Comparison of ENCODE assay signal across 8 cellular contexts in the genomic region with DNA sequence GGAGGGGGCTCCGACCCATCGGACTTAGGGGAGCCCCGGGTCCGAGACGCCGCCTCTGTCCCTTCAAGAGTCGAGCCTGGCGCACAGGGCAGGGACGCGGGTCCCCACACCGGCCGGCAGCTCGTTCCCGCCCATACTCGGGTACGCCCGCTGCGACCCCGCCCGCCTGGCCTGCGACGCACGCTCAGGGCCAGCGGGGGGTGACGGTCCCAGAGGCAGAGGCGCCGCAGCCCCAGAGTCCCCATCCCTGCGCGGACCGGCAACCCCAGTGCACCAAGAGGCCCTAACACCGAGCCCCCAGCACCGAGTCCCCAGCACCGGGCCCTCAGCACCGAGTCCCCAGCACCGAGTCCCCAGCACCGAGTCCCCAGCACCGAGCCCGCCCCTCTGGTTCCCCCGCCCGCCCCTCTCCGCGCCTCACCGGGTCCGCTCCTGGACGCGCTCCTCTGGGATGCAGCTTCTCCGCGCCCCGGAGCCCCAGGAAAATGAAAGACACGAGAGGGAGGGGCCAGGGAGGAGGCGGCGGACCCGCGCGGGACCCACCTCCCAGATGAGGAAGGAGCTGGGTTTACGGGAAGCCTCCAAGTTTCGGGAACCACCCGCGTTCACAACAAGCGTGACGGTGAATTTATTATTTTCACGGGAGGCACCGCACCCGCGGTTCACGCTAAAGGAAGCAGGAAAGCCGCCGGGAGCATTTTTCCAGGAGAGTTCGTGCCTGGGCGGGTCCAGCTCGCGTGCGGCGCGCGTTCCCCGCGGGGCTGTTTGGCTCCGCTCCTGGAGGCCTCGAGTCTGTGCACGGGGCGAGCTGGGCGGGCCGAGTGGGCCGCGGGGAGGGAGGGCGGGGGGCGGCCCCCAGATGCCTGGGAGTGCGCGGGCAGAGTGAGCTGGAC. TPM values are rescaled to one million over a fixed set of nuclear protein-coding genes. Genes with fewer than 3 reads are reported as not detected.
DNase-seq lines count a peak whose midpoint lies in the region; ATAC-seq, FAIRE-seq and TF ChIP-seq lines count a peak whose summit lies in the region.

A gene (minus strand): TSS at position 488 of the 893 bp plus-strand sequence. CDS start 6,526 bp downstream, outside the sequence.

- no peaks in the 10 kb centered on the region for H3K9me3 ChIP-seq in Karpas-422 (ENCODE audit: low read length)
- H3K9me3 ChIP-seq in K562 (replicated peaks; ENCODE audit: control insufficient read depth, insufficient read depth, low read depth, low read length) = no peaks in the 10 kb centered on the region
- H3K9me3 ChIP-seq in HAP-1 = no peaks in the 10 kb centered on the region

- BruUV-seq in K562 (replicated peaks; lab: Mats Ljungman, UMichigan) = no TSS peak

- H3K9ac ChIP-seq in Karpas-422 (ENCODE audit: low read length) = no peak within 1 kb of the TSS
- peak within 1 kb of the TSS; percentile 83 to 92 for H3K9ac ChIP-seq in K562 (ENCODE audit: insufficient read depth in 1 of 2, low read depth in 2 of 2, low read length in 2 of 2)

- H2AFZ ChIP-seq in Karpas-422 (ENCODE audit: low read length) = no peak within 1 kb of the TSS
- peak within 1 kb of the TSS; percentile 78 for H2AFZ ChIP-seq in K562 (ENCODE audit: low read depth, low read length)

- CTCF ChIA-PET in K562 (lab: Yijun Ruan, JAX; ENCODE audit: low intra/inter-chr PET ratio) = no interaction called here

- no peaks in the 10 kb centered on the region for H3K9me2 ChIP-seq in Karpas-422 (replicated peaks; ENCODE audit: insufficient read depth, low read length)

- ATAC-seq in K562 (no peak), GM18858 (IDR thresholded peaks at IDR 0.05; ENCODE audit: unreplicated experiment) (no peak), GM21367 (IDR thresholded peaks at IDR 0.05; ENCODE audit: unreplicated experiment) (no peak)

- H3K79me2 ChIP-seq in Karpas-422 (ENCODE audit: low read length) (no peaks in the 10 kb centered on the region), K562 (ENCODE audit: control insufficient read depth, insufficient read depth, low read length) (peaks cover 11% of the 10 kb centered on the region; the same call in 2 of the 3 replicates)

- intact Hi-C loops in K562 (cut with micrococcal nuclease) = no loop called here

- H3K4me3 ChIP-seq in AG09309 (ENCODE audit: control insufficient read depth, low read depth, low read length) = peak within 1 kb of the TSS; percentile 63
- peak within 1 kb of the TSS; percentile 6; the same call in 1 of the 2 replicates for H3K4me3 ChIP-seq in Karpas-422 (ENCODE audit: low read length)
- peak within 1 kb of the TSS; percentile 31 for H3K4me3 ChIP-seq in K562
- H3K4me3 ChIP-seq in kidney epithelial cell (ENCODE audit: low read depth, low read length) = peak within 1 kb of the TSS; percentile 29
- H3K4me3 ChIP-seq in HAP-1 = no peak within 1 kb of the TSS

- H3K9me1 ChIP-seq in K562 (ENCODE audit: control insufficient read depth, insufficient read depth, low read length) = no peaks in the 10 kb centered on the region

- TF ChIP-seq CTCF in AG09309 (IDR thresholded peaks at IDR 0.05; ENCODE audit: control insufficient read depth, insufficient read depth, low read depth, low read length, missing control alignments) (no peak), K562 (IDR thresholded peaks at IDR 0.05 in 2 of 3, conservative IDR thresholded peaks at IDR 0.05 in 1 of 3; ENCODE audit: insufficient read depth in 2 of 3, low read depth in 1 of 3, low read length in 3 of 3) (no peak), kidney epithelial cell (IDR thresholded peaks at IDR 0.05; ENCODE audit: insufficient read depth, low read length, poor library complexity, severe bottlenecking) (no peak)

- H3K27me3 ChIP-seq in Karpas-422 (ENCODE audit: low read length) (no peaks in the 10 kb centered on the region), K562 (ENCODE audit: control insufficient read depth in 2 of 2, insufficient read depth in 2 of 2, low read length in 2 of 2) (no peaks in the 10 kb centered on the region), kidney epithelial cell (ENCODE audit: control insufficient read depth, insufficient read depth, low read length) (peaks cover 19% of the 10 kb centered on the region), HAP-1 (ENCODE audit: low read depth) (no peaks in the 10 kb centered on the region)

- H3K4me2 ChIP-seq in Karpas-422 (ENCODE audit: low read depth, low read length, poor library complexity, severe bottlenecking) (peak within 1 kb of the TSS; percentile 28), K562 (ENCODE audit: insufficient read depth, low read length) (peak within 1 kb of the TSS; percentile 94)

- H3K36me3 ChIP-seq in Karpas-422 (ENCODE audit: insufficient read depth, low read length) = no peaks in the 10 kb centered on the region
- no peaks in the 10 kb centered on the region for H3K36me3 ChIP-seq in K562 (ENCODE audit: control insufficient read depth, insufficient read depth, low read length)
- H3K36me3 ChIP-seq in kidney epithelial cell (ENCODE audit: control insufficient read depth, insufficient read depth, low read length) = no peaks in the 10 kb centered on the region
- H3K36me3 ChIP-seq in HAP-1 (replicated peaks) = no peaks in the 10 kb centered on the region

- TF ChIP-seq RAD21 in K562 (CRISPR knock-in tag; conservative IDR thresholded peaks at IDR 0.05 in 1 of 2, IDR thresholded peaks at IDR 0.05 in 1 of 2) = no peak

- H3K27ac ChIP-seq in Karpas-422 (ENCODE audit: low read length) (no peak within 1 kb of the TSS), K562 (ENCODE audit: extremely low read depth, low read depth, low read length) (peak within 1 kb of the TSS; percentile 86)

- TF ChIP-seq EP300 in K562 (IDR thresholded peaks at IDR 0.05; ENCODE audit: low read length) = no peak

- POLR2A ChIA-PET in K562 (lab: Yijun Ruan, JAX) = interaction anchor here (0.6 to 1.6 kb wide), 3 partner anchors 11 to 49 kb away, joined by 4 to 8 read pairs (median 5); no protein-coding TSS in a partner anchor

- in situ Hi-C loops in K562 (cut with MboI) = no loop called here
- in situ Hi-C loops in HAP-1 (cut with MboI; ENCODE audit: low sequenced_read_pairs) = no loop called here

- peaks cover 17% of the 10 kb centered on the region for H3K4me1 ChIP-seq in Karpas-422 (ENCODE audit: low read length)
- peaks cover 38 to 97% of the 10 kb centered on the region in 2 experiments for H3K4me1 ChIP-seq in K562 (replicated peaks in 1 of 2; ENCODE audit: control insufficient read depth in 2 of 2, insufficient read depth in 2 of 2, low read length in 2 of 2)
- H3K4me1 ChIP-seq in HAP-1 = peaks cover 15% of the 10 kb centered on the region

- TF ChIP-seq POLR2A in K562 (conservative IDR thresholded peaks at IDR 0.05) = no peak

- DNase-seq in AG09309 (ENCODE audit: low read depth) = no peak
- no peak for DNase-seq in Karpas-422
- no peak for DNase-seq in K562 (ENCODE audit: extremely low read depth in 1 of 4, low spot score in 3 of 4)
- no peak for DNase-seq in kidney epithelial cell (ENCODE audit: low read depth)
- peak; percentile 59 for DNase-seq in stromal cell of bone marrow (ENCODE audit: low read depth)
- DNase-seq in HAP-1 (ENCODE audit: low spot score in 2 of 2) = no peak

- 91% methylated on average over 35 of the region's 90 CpGs for WGBS in K562 (ENCODE audit: insufficient coverage, low coverage, missing lambda C conversion rate)

- H4K20me1 ChIP-seq in Karpas-422 (ENCODE audit: insufficient read depth, low read depth, low read length) (no peaks in the 10 kb centered on the region), K562 (replicated peaks; ENCODE audit: control insufficient read depth, insufficient read depth, low read length) (no peaks in the 10 kb centered on the region)

- FAIRE-seq in K562 (lab: Jason Lieb, UNC) = no peak

TF ChIP-seq in K562, 482 proteins besides CTCF, POLR2A, EP300 and RAD21 (continues in another document):
- no peak for TF ChIP-seq POLR2B (IDR thresholded peaks at IDR 0.05; ENCODE audit: low read depth, partially characterized antibody)
- TF ChIP-seq, protein P1, sequence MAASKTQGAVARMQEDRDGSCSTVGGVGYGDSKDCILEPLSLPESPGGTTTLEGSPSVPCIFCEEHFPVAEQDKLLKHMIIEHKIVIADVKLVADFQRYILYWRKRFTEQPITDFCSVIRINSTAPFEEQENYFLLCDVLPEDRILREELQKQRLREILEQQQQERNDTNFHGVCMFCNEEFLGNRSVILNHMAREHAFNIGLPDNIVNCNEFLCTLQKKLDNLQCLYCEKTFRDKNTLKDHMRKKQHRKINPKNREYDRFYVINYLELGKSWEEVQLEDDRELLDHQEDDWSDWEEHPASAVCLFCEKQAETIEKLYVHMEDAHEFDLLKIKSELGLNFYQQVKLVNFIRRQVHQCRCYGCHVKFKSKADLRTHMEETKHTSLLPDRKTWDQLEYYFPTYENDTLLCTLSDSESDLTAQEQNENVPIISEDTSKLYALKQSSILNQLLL (CRISPR knock-in tag; IDR thresholded peaks at IDR 0.05; ENCODE audit: borderline replicate concordance) = peak; percentile 81; the same call in 1 of the 2 replicates

RNA-seq across cellular contexts. Expression of the gene that starts here (rescaled TPM):
- total RNA-seq in Karpas-422 (2014; rRNA removed; shearing (Covaris generic); ENCODE audit: low replicate concordance) = 0.72 TPM in 1 of 2 replicates, not detected in the other
- 0.86 TPM in 1 of 2 replicates, not detected in the other for total RNA-seq in K562 (2011; cell fraction: chromatin; rRNA removed; ENCODE audit: low replicate concordance)
- 0.53 and 0.83 TPM in 2 replicates for total RNA-seq in K562 (2011; cell fraction: nucleolus; rRNA removed)
- total RNA-seq in K562 (2011; cell fraction: nucleoplasm; rRNA removed) = 0.99 TPM in 1 of 2 replicates, not detected in the other
- total RNA-seq in K562 (2014; rRNA removed) = 0.18 TPM in 1 of 2 replicates, not detected in the other
- not detected in 2 replicates for total RNA-seq in K562 (2014; rRNA removed; fragmentation: Illumina TruSeq; extraction: Trizol)
- total RNA-seq in K562 (2015; rRNA removed; fragmentation: Illumina TruSeq; extraction: Trizol) = not detected in 2 replicates
- 0.11 TPM in 1 of 2 replicates, not detected in the other for total RNA-seq in K562 (2021)
- polyA plus RNA-seq in K562 (2011; rRNA removed) = 0.19 and 0.46 TPM in 2 replicates
- 0.35 and 1.1 TPM in 2 replicates for polyA plus RNA-seq in K562 (2011; cell fraction: cytosol; rRNA removed)
- 0.31 and 0.47 TPM in 2 replicates for polyA plus RNA-seq in K562 (2011; cell fraction: nucleus; rRNA removed)
- polyA plus RNA-seq in K562 (2012) = 0.36 and 0.57 TPM in 2 replicates
- polyA plus RNA-seq in K562 (2014; fragmentation: Illumina TruSeq; extraction: Trizol) = 0.15 TPM in 1 of 2 replicates, not detected in the other
- not detected for polyA plus RNA-seq in K562 (2014; fragmentation: Nextera tagmentation; extraction: Ambion mirVana)
- polyA plus RNA-seq in K562 (2014; rRNA removed) = not detected in 2 replicates
- 0.18 and 0.33 TPM in 2 replicates for polyA minus RNA-seq in K562 (2011; rRNA and poly(A)+ RNA removed)
- polyA minus RNA-seq in K562 (2011; cell fraction: cytosol; rRNA and poly(A)+ RNA removed) = not detected in 2 replicates
- 0.94 TPM in 1 of 2 replicates, not detected in the other for polyA minus RNA-seq in K562 (2011; cell fraction: nucleus; rRNA and poly(A)+ RNA removed)
- 0.07 TPM in 1 of 2 replicates, not detected in the other for total RNA-seq in kidney epithelial cell
